Comparison of ENCODE assay signal across 9 cellular contexts in the genomic region with DNA sequence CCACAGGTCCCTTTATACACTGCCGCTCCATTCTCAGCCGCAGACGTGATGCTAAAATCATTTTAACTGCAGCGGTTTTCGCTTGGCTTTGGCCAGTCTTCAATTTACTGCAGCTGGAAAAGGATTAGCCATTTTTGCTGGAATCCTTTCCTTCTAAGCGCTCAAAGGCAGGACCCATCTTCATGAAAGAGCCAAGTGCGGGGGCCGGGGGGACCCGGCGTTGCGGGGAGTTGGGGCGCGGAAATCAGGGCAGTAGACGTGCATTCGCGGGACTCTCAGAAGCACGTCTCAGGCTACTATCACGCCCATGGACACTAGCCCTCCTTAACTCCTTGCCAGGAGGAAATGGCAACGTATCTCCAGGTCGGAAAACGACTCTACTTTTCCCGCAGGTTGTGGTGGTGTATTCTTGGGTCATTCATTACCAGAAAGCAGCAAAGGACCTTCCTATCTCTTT. TPM values are rescaled to one million over a fixed set of nuclear protein-coding genes. Genes with fewer than 3 reads are reported as not detected.
DNase-seq lines count a peak whose midpoint lies in the region; FAIRE-seq and TF ChIP-seq lines count a peak whose summit lies in the region.
"Had no signal": no experiment of that assay in that cellular context is flagged by ENCODE, and none has a peak within 500 bp of the region (broad histone marks: within the 10 kb centered on the region; RNA-seq: fewer than 3 reads in every experiment).

No MANE protein-coding gene starts in this region.

- H3K79me2 ChIP-seq in endothelial cell of umbilical vein (ENCODE audit: control insufficient read depth, insufficient read depth, low read length), result peaks cover 27% of the 10 kb centered on the region

- POLR2A ChIA-PET in endothelial cell of umbilical vein (lab: Charles Lee), result interaction anchor here (0.6 to 0.8 kb wide), 2 partner anchors 329 to 709 kb away, joined by 3 read pairs; no protein-coding TSS in a partner anchor

- H3K4me2 ChIP-seq in endothelial cell of umbilical vein (ENCODE audit: insufficient read depth, low read length), result peak overlapping the region; percentile 100

- peaks cover 39% of the 10 kb centered on the region for H3K4me1 Mint-ChIP-seq in osteocyte (ENCODE audit: unreplicated experiment)

- intact Hi-C loops in endothelial cell of umbilical vein (cut with micrococcal nuclease), result loop anchor here (2.0 to 10.0 kb wide), 11 partner anchors 155 to 1787 kb away; a partner anchor contains a TSS

- CTCF ChIA-PET in endothelial cell of umbilical vein (lab: Charles Lee), result interaction anchor here (0.6 to 3.4 kb wide), 62 partner anchors 7 to 1791 kb away, joined by 3 to 55 read pairs (median 4); no protein-coding TSS in a partner anchor

- H3K4me1 ChIP-seq in endothelial cell of umbilical vein (ENCODE audit: control insufficient read depth, extremely low read depth, insufficient read depth, low read length), result peaks cover 23% of the 10 kb centered on the region

- TF ChIP-seq CTCF in endothelial cell of umbilical vein (IDR thresholded peaks at IDR 0.05; ENCODE audit: extremely low read depth in 1 of 2, insufficient read depth in 1 of 2, low read depth in 1 of 2, low read length in 2 of 2) (no peak), osteocyte (IDR thresholded peaks at IDR 0.05) (no peak)

- peak overlapping the region; percentile 90 for H3K4me3 Mint-ChIP-seq in osteocyte (ENCODE audit: unreplicated experiment)

- peak overlapping the region; percentile 95 for H2AFZ ChIP-seq in endothelial cell of umbilical vein (ENCODE audit: low read depth, low read length)

- H3K36me3 ChIP-seq in endothelial cell of umbilical vein (ENCODE audit: control insufficient read depth in 2 of 2, extremely low read depth in 1 of 2, insufficient read depth in 2 of 2, low read length in 2 of 2), result no peaks in the 10 kb centered on the region

- no peaks in the 10 kb centered on the region for H3K9me3 ChIP-seq in endothelial cell of umbilical vein (replicated peaks; ENCODE audit: control insufficient read depth, insufficient read depth, low read length)

- peak overlapping the region; percentile 6 for H3K27ac ChIP-seq in endothelial cell of umbilical vein (ENCODE audit: insufficient read depth, low read depth, low read length)

- H3K27me3 ChIP-seq in endothelial cell of umbilical vein (ENCODE audit: control insufficient read depth in 2 of 2, insufficient read depth in 2 of 2, low read length in 2 of 2), result no peaks in the 10 kb centered on the region

- DNase-seq in AG20443 (ENCODE audit: low spot score), result peak; percentile 8
- DNase-seq in M059J (ENCODE audit: low read depth), result peak; percentile 16
- DNase-seq in endothelial cell of umbilical vein (ENCODE audit: low read depth, low spot score), result peak; percentile 48
- DNase-seq in osteocyte (ENCODE audit: extremely low spot score, unreplicated experiment), result no peak
- DNase-seq in NCI-H1048 (lab: John Stamatoyannopoulos, UW), result no peak
- no peak for DNase-seq in NCI-H1694 treated with DMSO at 0.1 percent for 48 hours (lab: John Stamatoyannopoulos, UW)
- no peak for DNase-seq in NCI-H187 treated with DMSO at 0.1 percent for 48 hours (lab: John Stamatoyannopoulos, UW)
- no peak for DNase-seq in middle frontal gyrus (ENCODE audit: extremely low spot score, low spot score)

- dilution Hi-C loops in endothelial cell of umbilical vein (cut with MboI; ENCODE audit: extremely low pct_ligation_motif_present, low sequenced_read_pairs), result no loop called here

- H3K27ac Mint-ChIP-seq in osteocyte (ENCODE audit: unreplicated experiment), result no peak overlapping the region

- peak overlapping the region; percentile 72 for H3K9ac ChIP-seq in endothelial cell of umbilical vein (replicated peaks; ENCODE audit: extremely low read depth, insufficient read depth, low read length)

- H3K27me3 Mint-ChIP-seq in osteocyte (ENCODE audit: unreplicated experiment), result peaks cover 8% of the 10 kb centered on the region

- H3K4me3 ChIP-seq in endothelial cell of umbilical vein (replicated peaks in 1 of 3; ENCODE audit: insufficient read depth in 1 of 3, low read depth in 1 of 3, low read length in 3 of 3), result peak overlapping the region; percentile 72 to 83 (median 77)

- H3K9me1 ChIP-seq in endothelial cell of umbilical vein (replicated peaks; ENCODE audit: control insufficient read depth, extremely low read depth, insufficient read depth, low read length), result no peaks in the 10 kb centered on the region

- H3K9me3 Mint-ChIP-seq in osteocyte (ENCODE audit: unreplicated experiment), result no peaks in the 10 kb centered on the region

- no peaks in the 10 kb centered on the region for H4K20me1 ChIP-seq in endothelial cell of umbilical vein (replicated peaks; ENCODE audit: control insufficient read depth, extremely low read depth, insufficient read depth, low read length)

- no TSS peak for BruUV-seq in endothelial cell of umbilical vein (replicated peaks; lab: Mats Ljungman, UMichigan)

- no peaks in the 10 kb centered on the region for H3K36me3 Mint-ChIP-seq in osteocyte (ENCODE audit: unreplicated experiment)

- no peak for TF ChIP-seq POLR2A in endothelial cell of umbilical vein (IDR thresholded peaks at IDR 0.05; ENCODE audit: low read depth, low read length)

- peak; percentile 46 for FAIRE-seq in endothelial cell of umbilical vein (lab: Jason Lieb, UNC)
- FAIRE-seq: frontal cortex had no signal

TF ChIP-seq in endothelial cell of umbilical vein, 7 proteins besides CTCF, POLR2A, EP300 and RAD21:
- TF ChIP-seq FOS (IDR thresholded peaks at IDR 0.05; ENCODE audit: borderline replicate concordance, insufficient read depth, low read length), result no peak
- TF ChIP-seq EZH2 (IDR thresholded peaks at IDR 0.05; ENCODE audit: borderline replicate concordance, low read depth, low read length, severe bottlenecking), result no peak
- TF ChIP-seq, protein P1, sequence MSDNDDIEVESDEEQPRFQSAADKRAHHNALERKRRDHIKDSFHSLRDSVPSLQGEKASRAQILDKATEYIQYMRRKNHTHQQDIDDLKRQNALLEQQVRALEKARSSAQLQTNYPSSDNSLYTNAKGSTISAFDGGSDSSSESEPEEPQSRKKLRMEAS (IDR thresholded peaks at IDR 0.05; ENCODE audit: insufficient read depth, insufficient read length), result no peak
- TF ChIP-seq POLR2AphosphoS5 (IDR thresholded peaks at IDR 0.05; ENCODE audit: insufficient read depth, low read depth, low read length), result no peak
- TF ChIP-seq GATA2 (IDR thresholded peaks at IDR 0.05; ENCODE audit: insufficient read depth, insufficient read length, low read depth, low read length), result no peak

RNA-seq across cellular contexts. Expression of a gene that starts 1.7 kb away (rescaled TPM):
- total RNA-seq in M059J (2014; rRNA removed; shearing (Covaris generic)), result 5.3 and 7.9 TPM in 2 replicates
- 56.5 and 91.7 TPM in 2 replicates for total RNA-seq in endothelial cell of umbilical vein
- 91.0 and 100 TPM in 2 replicates for polyA plus RNA-seq in endothelial cell of umbilical vein
- polyA plus RNA-seq in endothelial cell of umbilical vein (2011; cell fraction: cytosol; rRNA removed), result 43.1 and 52.3 TPM in 2 replicates
- polyA plus RNA-seq in endothelial cell of umbilical vein (2011; cell fraction: nucleus; rRNA removed), result 108 and 116 TPM in 2 replicates
- 36.4 and 39.3 TPM in 2 replicates for polyA plus RNA-seq in endothelial cell of umbilical vein (2012)
- polyA minus RNA-seq in endothelial cell of umbilical vein, result 198 and 205 TPM in 2 replicates
- 2.3 TPM for polyA minus RNA-seq in endothelial cell of umbilical vein (2011; cell fraction: cytosol; rRNA and poly(A)+ RNA removed)
- polyA minus RNA-seq in endothelial cell of umbilical vein (2011; cell fraction: nucleus; rRNA and poly(A)+ RNA removed), result 216 and 263 TPM in 2 replicates
- total RNA-seq in osteocyte, result 11.0 and 14.6 TPM in 2 replicates

Comparison
In these comparisons a context has a peak if more than half of its experiments do, and no peak if none do; other contexts are left out.
1. DNase-seq: peak in AG20443 (single experiment), M059J (single experiment) and endothelial cell of umbilical vein (single experiment); none in osteocyte (single experiment), NCI-H1048 (single experiment), NCI-H1694 treated with DMSO at 0.1 percent for 48 hours (single experiment), NCI-H187 treated with DMSO at 0.1 percent for 48 hours (single experiment) and middle frontal gyrus (single experiment).